ENCODE assay signal across 30 cellular contexts in genomic region chr6:66751630-66752029, GRCh38.
"Had no signal": no experiment of that assay in that cellular context is flagged by ENCODE, and none has a peak within 500 bp of the region (broad histone marks: within the 10 kb centered on the region; RNA-seq: fewer than 3 reads in every experiment).

No MANE protein-coding gene starts in this region.

- H3K36me3 ChIP-seq: adrenal gland, brain microvascular endothelial cell, cardiac muscle cell had no signal

- H3K9me3 ChIP-seq: adrenal gland, body of pancreas had no signal

- H3K27ac ChIP-seq: adrenal gland, body of pancreas, brain microvascular endothelial cell, cardiac muscle cell, VCaP had no signal

- H3K4me1 ChIP-seq: adrenal gland, body of pancreas had no signal

- H3K27me3 ChIP-seq: adrenal gland, body of pancreas, brain microvascular endothelial cell, cardiac muscle cell had no signal

- H3K4me3 ChIP-seq: adrenal gland, body of pancreas, cardiac muscle cell had no signal

- DNase-seq: activated B cell treated with CpG ODN at 0.5 μM for 24 hours; activated CD4-positive, alpha-beta memory T cell treated with anti-CD3 and anti-CD28 coated beads for 36 hours; activated CD4-positive, alpha-beta T cell treated with anti-CD3 and anti-CD28 coated beads for 4 hours; activated CD4-positive, alpha-beta T cell treated with anti-CD3 and anti-CD28 coated beads, Interleukin-2, amount 10 ng/mL, durations not matched to agents 24 days and 14 days; activated CD4-positive, alpha-beta T cell treated with anti-CD3 and anti-CD28 coated beads, Interleukin-2, amount 50 U/mL, for 1 hour; activated CD4-positive, alpha-beta T cell treated with anti-CD3 and anti-CD28 coated beads, Interleukin-2, amount 50 U/mL, for 4 hours; activated CD4-positive, CD25-positive, alpha-beta regulatory T cell treated with anti-CD3 and anti-CD28 coated beads, Interleukin-2, amount 50 U/mL, for 72 hours; activated CD8-positive, alpha-beta memory T cell treated with anti-CD3 and anti-CD28 coated beads, Interleukin-2, amount 50 U/mL, for 4 hours; activated CD8-positive, alpha-beta T cell treated with anti-CD3 and anti-CD28 coated beads for 36 hours; activated effector memory CD4-positive, alpha-beta T cell treated with anti-CD3 and anti-CD28 coated beads, Interleukin-2, amount 50 U/mL, for 16 hours; activated gamma-delta T cell treated with Interleukin-2 at 50 U/mL for 16 hours; activated naive CD4-positive, alpha-beta T cell; activated naive CD4-positive, alpha-beta T cell treated with anti-CD3 and anti-CD28 coated beads for 36 hours; activated naive CD4-positive, alpha-beta T cell treated with anti-CD3 and anti-CD28 coated beads, Interleukin-2, amount 50 U/mL, for 16 hours; activated naive CD8-positive, alpha-beta T cell treated with anti-CD3 and anti-CD28 coated beads for 36 hours; activated T-cell treated with anti-CD3 and anti-CD28 coated beads for 4 hours; activated T-cell treated with anti-CD3 and anti-CD28 coated beads, Interleukin-2, amount 50 U/mL, for 1 hour; activated T-cell treated with anti-CD3 and anti-CD28 coated beads, Interleukin-2, amount 50 U/mL, for 4 hours; activated T-cell treated with anti-CD3 and anti-CD28 coated beads, Interleukin-2, amount 50 U/mL, for 72 hours; adrenal gland; amniotic stem cell; aorta; body of pancreas; brain microvascular endothelial cell; caudate nucleus; cerebellar nuclear complex; T-helper 2 cell; T-helper 9 cell had no signal
